In genomic region chr2:173307287-173307686, GRCh38 we compare ENCODE assay signal across 14 cellular contexts. TPM values are rescaled to one million over a fixed set of nuclear protein-coding genes. Genes with fewer than 3 reads are reported as not detected.
DNase-seq lines count a peak whose midpoint lies in the region; ATAC-seq lines count a peak whose summit lies in the region.
"Had no signal": no experiment of that assay in that cellular context is flagged by ENCODE, and none has a peak within 500 bp of the region (broad histone marks: within the 10 kb centered on the region; RNA-seq: fewer than 3 reads in every experiment).

No MANE protein-coding gene starts in this region.

- no peak for DNase-seq in activated CD4-positive, alpha-beta T cell treated with anti-CD3 and anti-CD28 coated beads for 36 hours
- DNase-seq in activated CD4-positive, alpha-beta T cell treated with anti-CD3 and anti-CD28 coated beads, Interleukin-2, amount 50 U/mL, for 48 hours = no peak
- peak; percentile 85 for DNase-seq in SK-MEL-5 (ENCODE audit: low read depth, low spot score)
- DNase-seq in renal cortical epithelial cell (ENCODE audit: low read depth) = peak; percentile 11
- no peak for DNase-seq in H4 (ENCODE audit: low spot score)
- no peak for DNase-seq in HuH-7 (ENCODE audit: low spot score)
- DNase-seq: activated CD4-positive, alpha-beta T cell treated with anti-CD3 and anti-CD28 coated beads for 4 hours; activated naive CD8-positive, alpha-beta T cell treated with anti-CD3 and anti-CD28 coated beads for 36 hours; HCEC 1CT; KG1; occipital lobe; SIG-M5 had no signal

- POLR2A ChIA-PET in activated CD4-positive, alpha-beta T cell treated with anti-CD3 and anti-CD28 coated beads for 36 hours (lab: Charles Lee) = no interaction called here

- no peaks in the 10 kb centered on the region for H3K9me3 Mint-ChIP-seq in activated CD4-positive, alpha-beta T cell treated with anti-CD3 and anti-CD28 coated beads for 36 hours (ENCODE audit: low read depth)
- H3K9me3 Mint-ChIP-seq: activated naive CD8-positive, alpha-beta T cell treated with anti-CD3 and anti-CD28 coated beads for 36 hours had no signal

- H3K27ac Mint-ChIP-seq in activated CD4-positive, alpha-beta T cell treated with anti-CD3 and anti-CD28 coated beads for 36 hours = no peak overlapping the region
- H3K27ac Mint-ChIP-seq: activated naive CD8-positive, alpha-beta T cell treated with anti-CD3 and anti-CD28 coated beads for 36 hours had no signal

- no peaks in the 10 kb centered on the region for H3K27me3 Mint-ChIP-seq in activated CD4-positive, alpha-beta T cell treated with anti-CD3 and anti-CD28 coated beads for 36 hours
- H3K27me3 Mint-ChIP-seq: activated naive CD8-positive, alpha-beta T cell treated with anti-CD3 and anti-CD28 coated beads for 36 hours had no signal

- H3K4me3 Mint-ChIP-seq in activated CD4-positive, alpha-beta T cell treated with anti-CD3 and anti-CD28 coated beads for 36 hours = no peak overlapping the region
- H3K4me3 Mint-ChIP-seq: activated naive CD8-positive, alpha-beta T cell treated with anti-CD3 and anti-CD28 coated beads for 36 hours had no signal

- in situ Hi-C loops in SK-MEL-5 (cut with HindIII; ENCODE audit: low pct_unique_long_range_greater_than_20kb, low sequenced_read_pairs) = no loop called here

- peak; percentile 47 for ATAC-seq in activated CD4-positive, alpha-beta T cell treated with anti-CD3 and anti-CD28 coated beads for 36 hours
- peak; percentile 89 for ATAC-seq in HG02642 (IDR thresholded peaks at IDR 0.05; ENCODE audit: poor library complexity, unreplicated experiment)
- no peak for ATAC-seq in HG02798 (IDR thresholded peaks at IDR 0.05; ENCODE audit: poor library complexity, unreplicated experiment)

- no peaks in the 10 kb centered on the region for H3K36me3 Mint-ChIP-seq in activated CD4-positive, alpha-beta T cell treated with anti-CD3 and anti-CD28 coated beads for 36 hours (ENCODE audit: low read depth)
- H3K36me3 Mint-ChIP-seq: activated naive CD8-positive, alpha-beta T cell treated with anti-CD3 and anti-CD28 coated beads for 36 hours had no signal

- intact Hi-C loops in activated CD4-positive, alpha-beta T cell treated with anti-CD3 and anti-CD28 coated beads for 36 hours (cut with DNase I, micrococcal nuclease) = no loop called here

- H3K4me1 Mint-ChIP-seq in activated CD4-positive, alpha-beta T cell treated with anti-CD3 and anti-CD28 coated beads for 36 hours = no peaks in the 10 kb centered on the region
- H3K4me1 Mint-ChIP-seq: activated naive CD8-positive, alpha-beta T cell treated with anti-CD3 and anti-CD28 coated beads for 36 hours had no signal

- CTCF ChIA-PET in activated CD4-positive, alpha-beta T cell treated with anti-CD3 and anti-CD28 coated beads for 36 hours (lab: Charles Lee) = no interaction called here

RNA-seq across cellular contexts. Expression of gene CDCA7, which starts 47.4 kb away (rescaled TPM):
- 10 to 100 TPM; 80.4 to 88.2 TPM for total RNA-seq in activated CD4-positive, alpha-beta T cell treated with anti-CD3 and anti-CD28 coated beads for 36 hours
- 19.7 and 20.8 TPM in 2 replicates for total RNA-seq in SK-MEL-5 (2014; rRNA removed; shearing (Covaris generic))
- polyA plus RNA-seq in SK-MEL-5 (2015; cell fraction: cytosol; rRNA removed) = 40.7 and 44.5 TPM in 2 replicates
- polyA plus RNA-seq in SK-MEL-5 (2015; cell fraction: nucleus; rRNA removed) = 236 and 289 TPM in 2 replicates
- total RNA-seq in renal cortical epithelial cell = 3.2 and 9.6 TPM in 2 replicates
- total RNA-seq in H4 (2014; rRNA removed; shearing (Covaris generic)) = 27.7 and 31.9 TPM in 2 replicates

Comparison
In these comparisons a context has a peak if more than half of its experiments do, and no peak if none do; other contexts are left out.
1. DNase-seq: peak in SK-MEL-5 (single experiment) and renal cortical epithelial cell (single experiment); none in activated CD4-positive, alpha-beta T cell treated with anti-CD3 and anti-CD28 coated beads for 36 hours (single experiment), activated CD4-positive, alpha-beta T cell treated with anti-CD3 and anti-CD28 coated beads, Interleukin-2, amount 50 U/mL, for 48 hours (0 of 2), H4 (single experiment) and HuH-7 (single experiment).